8 cellular contexts compared by ENCODE assay signal in the genomic region with DNA sequence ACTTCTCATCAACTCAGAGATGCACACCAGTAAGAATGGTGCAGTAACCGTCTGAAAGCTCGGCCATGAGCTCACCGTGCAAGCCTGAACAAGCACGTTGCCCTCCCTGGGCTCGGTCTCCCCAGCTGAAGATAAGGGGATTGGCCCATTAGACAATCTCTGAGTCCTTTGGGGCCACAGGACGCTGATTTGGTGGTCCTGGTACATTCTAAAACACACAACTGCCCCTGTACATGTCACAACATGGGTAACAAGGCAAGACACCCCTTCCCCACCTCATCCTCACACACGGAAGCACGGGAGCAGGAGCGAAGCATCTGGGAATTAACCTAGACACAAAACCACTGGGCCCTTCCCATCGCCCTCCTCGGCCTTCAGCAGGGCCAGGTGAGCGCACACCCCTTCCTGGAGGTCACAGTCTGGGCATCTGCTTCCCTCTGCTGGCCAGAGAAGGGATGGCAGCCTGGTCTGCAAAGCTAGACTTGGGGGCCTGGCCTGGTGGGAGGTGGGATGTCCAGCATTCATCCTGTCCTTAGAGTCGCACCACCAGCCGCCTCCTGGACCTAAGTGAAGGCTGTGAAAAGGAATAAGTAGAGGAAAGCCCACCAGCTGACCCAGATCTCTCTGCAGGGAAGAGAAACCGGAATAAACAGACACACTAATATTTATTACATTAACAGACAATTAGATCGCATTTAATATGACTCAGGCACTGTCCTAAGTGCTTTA. TPM values are rescaled to one million over a fixed set of nuclear protein-coding genes. Genes with fewer than 3 reads are reported as not detected.
DNase-seq lines count a peak whose midpoint lies in the region; ATAC-seq and TF ChIP-seq lines count a peak whose summit lies in the region.

No MANE protein-coding gene starts in this region.

- DNase-seq in NCI-H1417 (lab: John Stamatoyannopoulos, UW) (peak; percentile 80 to 91 (median 88)), NCI-H1417 treated with DMSO at 0.1 percent for 48 hours (lab: John Stamatoyannopoulos, UW) (no peak), NCI-H82 treated with DMSO at 0.1 percent for 48 hours (lab: John Stamatoyannopoulos, UW; ENCODE audit: unreplicated experiment) (peak; percentile 70), nephron progenitor cell (peak; percentile 98), superior temporal gyrus (ENCODE audit: extremely low spot score) (peak; percentile 66)
- peak; percentile 83 for DNase-seq in activated CD8-positive, alpha-beta memory T cell treated with anti-CD3 and anti-CD28 coated beads, Interleukin-2, amount 50 U/mL, for 4 hours

- H3K4me1 Mint-ChIP-seq in nephron progenitor cell: peaks cover 89% of the 10 kb centered on the region

- ATAC-seq in HG03108 (IDR thresholded peaks at IDR 0.05; ENCODE audit: unreplicated experiment) (peak; percentile 59), esophagus mucosa (peak; percentile 86)

- peaks cover 19% of the 10 kb centered on the region for H3K27me3 Mint-ChIP-seq in nephron progenitor cell (ENCODE audit: low read depth, poor library complexity)

- no peaks in the 10 kb centered on the region for H3K9me3 Mint-ChIP-seq in nephron progenitor cell

- TF ChIP-seq CTCF in nephron progenitor cell (IDR thresholded peaks at IDR 0.05): peak; percentile 95

- H3K4me3 Mint-ChIP-seq in nephron progenitor cell: no peak overlapping the region

- H3K27ac Mint-ChIP-seq in nephron progenitor cell: peak overlapping the region; percentile 73

- H3K36me3 Mint-ChIP-seq in nephron progenitor cell (ENCODE audit: low read depth): no peaks in the 10 kb centered on the region

RNA-seq across cellular contexts. Expression of a gene that starts 18.9 kb away (rescaled TPM):
- 35.2 TPM for total RNA-seq in esophagus mucosa
